ENCODE assay signal across 8 cellular contexts in the genomic region with DNA sequence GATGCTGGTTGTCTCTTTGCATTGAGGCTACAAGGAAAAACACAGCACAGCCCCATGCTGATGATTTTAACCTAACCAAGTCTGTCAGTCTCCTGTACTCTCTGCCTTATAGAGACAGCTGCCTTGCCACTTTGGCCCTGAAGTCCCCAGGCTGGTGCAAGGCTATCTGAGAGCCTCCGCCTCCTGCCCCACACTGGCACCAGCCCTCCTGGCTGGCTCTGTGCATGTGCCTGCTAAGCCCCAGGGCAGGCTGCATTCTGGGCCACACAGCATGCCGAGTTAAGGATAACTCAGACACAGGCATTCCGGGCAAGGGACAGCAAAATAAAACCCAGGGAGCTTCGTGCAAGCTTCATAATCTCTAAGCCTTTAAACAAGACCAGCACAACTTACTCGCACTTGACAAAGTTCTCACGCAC. TPM values are rescaled to one million over a fixed set of nuclear protein-coding genes. Genes with fewer than 3 reads are reported as not detected.
DNase-seq lines count a peak whose midpoint lies in the region; ATAC-seq, FAIRE-seq and TF ChIP-seq lines count a peak whose summit lies in the region.

No MANE protein-coding gene starts in this region.

- peaks cover 38% of the 10 kb centered on the region for H3K79me2 ChIP-seq in osteoblast (ENCODE audit: insufficient read depth, low read length)

- no peak for TF ChIP-seq CTCF in MCF 10A (IDR thresholded peaks at IDR 0.05; ENCODE audit: unreplicated experiment)
- no peak for TF ChIP-seq CTCF in osteoblast (IDR thresholded peaks at IDR 0.05; ENCODE audit: extremely low read depth, low read depth, low read length)

- CTCF ChIA-PET in MCF 10A (lab: Yijun Ruan, JAX), result interaction anchor here (0.6 to 2.1 kb wide), 8 partner anchors 65 to 957 kb away, joined by 3 to 13 read pairs (median 4); no protein-coding TSS in a partner anchor

- H3K27me3 Mint-ChIP-seq in MCF 10A (ENCODE audit: insufficient read depth, unreplicated experiment), result no peaks in the 10 kb centered on the region

- H3K4me1 ChIP-seq in osteoblast (ENCODE audit: insufficient read depth, low read length), result peaks cover 53% of the 10 kb centered on the region

- no peak for TF ChIP-seq POLR2A in GM12891 (IDR thresholded peaks at IDR 0.05; ENCODE audit: low read depth, low read length)

- H4K20me1 ChIP-seq in osteoblast (ENCODE audit: insufficient read depth, low read length), result no peaks in the 10 kb centered on the region

- H3K4me2 ChIP-seq in osteoblast (ENCODE audit: insufficient read depth, low read length), result peak overlapping the region; percentile 81

- FAIRE-seq in GM12891 (lab: Jason Lieb, UNC), result peak; percentile 16

- H3K9me3 ChIP-seq in osteoblast (ENCODE audit: low read depth, low read length), result no peaks in the 10 kb centered on the region

- POLR2A ChIA-PET in MCF 10A (lab: Yijun Ruan, JAX), result interaction anchor here (0.6 to 3.3 kb wide), 33 partner anchors 15 to 521 kb away, joined by 3 to 66 read pairs (median 6); no protein-coding TSS in a partner anchor

- no peak for ATAC-seq in GM18511 (IDR thresholded peaks at IDR 0.05; ENCODE audit: unreplicated experiment)

- BruUV-seq in MCF 10A (replicated peaks; lab: Mats Ljungman, UMichigan), result no TSS peak

- H3K4me1 Mint-ChIP-seq in MCF 10A (ENCODE audit: insufficient read depth, unreplicated experiment), result peaks cover 51% of the 10 kb centered on the region

- H3K9me3 Mint-ChIP-seq in MCF 10A (ENCODE audit: unreplicated experiment), result no peaks in the 10 kb centered on the region

- H3K36me3 Mint-ChIP-seq in MCF 10A (ENCODE audit: insufficient read depth, unreplicated experiment), result no peaks in the 10 kb centered on the region

- H3K27me3 ChIP-seq in osteoblast (ENCODE audit: insufficient read depth, low read length), result no peaks in the 10 kb centered on the region

- peak overlapping the region; percentile 95 for H3K27ac Mint-ChIP-seq in MCF 10A (ENCODE audit: low read depth, unreplicated experiment)

- peak overlapping the region; percentile 56 for H2AFZ ChIP-seq in osteoblast (ENCODE audit: low read length)

- DNase-seq in GM12891 (ENCODE audit: insufficient read length, low spot score) (no peak), NCI-H69 (lab: John Stamatoyannopoulos, UW) (peak; percentile 4), MCF 10A (ENCODE audit: unreplicated experiment) (peak; percentile 51), osteoblast (ENCODE audit: insufficient read length, low spot score, missing footprints) (no peak), HuH-7 (ENCODE audit: low spot score) (no peak), NCI-H1105 treated with DMSO at 0.1 percent for 48 hours (lab: John Stamatoyannopoulos, UW) (no peak)
- DNase-seq in effector CD4-positive, alpha-beta T cell, result no peak

- H3K36me3 ChIP-seq in osteoblast (ENCODE audit: insufficient read depth, low read length), result peaks cover 8% of the 10 kb centered on the region

- peak overlapping the region; percentile 82 for H3K4me3 Mint-ChIP-seq in MCF 10A (ENCODE audit: unreplicated experiment)

- H3K27ac ChIP-seq in osteoblast (ENCODE audit: low read depth, low read length), result peak overlapping the region; percentile 98

- intact Hi-C loops in MCF 10A (cut with micrococcal nuclease), result loop anchor here (1.0 to 5.0 kb wide), 3 partner anchors 141 to 355 kb away; no protein-coding TSS in a partner anchor

- H3K4me3 ChIP-seq in osteoblast (ENCODE audit: insufficient read depth, low read length), result peak overlapping the region; percentile 76

TF ChIP-seq in GM12891, 5 proteins besides CTCF, POLR2A, EP300 and RAD21:
- TF ChIP-seq POLR2AphosphoS5 (IDR thresholded peaks at IDR 0.05; ENCODE audit: low read depth, low read length) (no peak), PAX5 (IDR thresholded peaks at IDR 0.05; ENCODE audit: insufficient read depth, low read length, severe bottlenecking) (no peak)
TF ChIP-seq in GM12891: peak in this region for 0.

RNA-seq across cellular contexts. Expression of a gene that starts 0.9 kb away (rescaled TPM):
- 16.1 TPM for polyA plus RNA-seq in GM12891 (2012; ENCODE audit: low read depth, missing spikeins)
- total RNA-seq in MCF 10A (2022) (86.2 and 102 TPM in 2 replicates), osteoblast (40.9 and 60.4 TPM in 2 replicates)

Comparison
In these comparisons a context has a peak if more than half of its experiments do, and no peak if none do; other contexts are left out.
1. DNase-seq: peak in NCI-H69 (single experiment) and MCF 10A (single experiment); none in GM12891 (single experiment), osteoblast (single experiment), HuH-7 (single experiment), effector CD4-positive, alpha-beta T cell (single experiment) and NCI-H1105 treated with DMSO at 0.1 percent for 48 hours (single experiment).